ENCODE assay signal across 1 cellular context in genomic region chr1:93617670-93618488, GRCh38.
TF ChIP-seq lines count a peak whose summit lies in the region.

No MANE protein-coding gene starts in this region.

TF ChIP-seq in HepG2, 621 proteins besides CTCF, POLR2A, EP300 and RAD21 (continued from another document and continues in another):
- TF ChIP-seq HBP1 (CRISPR knock-in tag; IDR thresholded peaks at IDR 0.05; ENCODE audit: low read depth) (0 out of 2 replicates have a peak, but pooled peaks have one; percentile 47), GZF1 (CRISPR knock-in tag; IDR thresholded peaks at IDR 0.05) (no peak), SUZ12 (IDR thresholded peaks at IDR 0.05; ENCODE audit: low read depth, low read length) (no peak), THYN1 (CRISPR knock-in tag; IDR thresholded peaks at IDR 0.05; ENCODE audit: borderline replicate concordance, low read depth) (no peak), DMAP1 (CRISPR knock-in tag; IDR thresholded peaks at IDR 0.05) (peak; percentile 83), CENPBD1 (CRISPR knock-in tag; IDR thresholded peaks at IDR 0.05; ENCODE audit: borderline replicate concordance, low read depth) (no peak), MTA1 (CRISPR knock-in tag; IDR thresholded peaks at IDR 0.05; ENCODE audit: borderline replicate concordance) (peak; percentile 79; the same call in 1 of the 2 replicates), GATA4 (IDR thresholded peaks at IDR 0.05; ENCODE audit: borderline replicate concordance, low read depth) (peak; percentile 83; the same call in 1 of the 2 replicates), ZNF558 (CRISPR knock-in tag; IDR thresholded peaks at IDR 0.05; ENCODE audit: borderline replicate concordance) (peak; percentile 74; the same call in 1 of the 2 replicates), CREB1 (IDR thresholded peaks at IDR 0.05) (no peak), CREB1 (CRISPR knock-in tag; IDR thresholded peaks at IDR 0.05) (peak; percentile 57; the same call in 1 of the 2 replicates), SAFB2 (CRISPR knock-in tag; IDR thresholded peaks at IDR 0.05; ENCODE audit: borderline replicate concordance, low read depth) (0 out of 2 replicates have a peak, but pooled peaks have one; percentile 0), TOPORS (CRISPR knock-in tag; IDR thresholded peaks at IDR 0.05) (0 out of 2 replicates have a peak, but pooled peaks have one; percentile 12), ZNF646 (CRISPR knock-in tag; IDR thresholded peaks at IDR 0.05) (peak; percentile 55; the same call in 1 of the 2 replicates), KLF15 (CRISPR knock-in tag; IDR thresholded peaks at IDR 0.05; ENCODE audit: borderline replicate concordance) (no peak), ZXDC (CRISPR knock-in tag; IDR thresholded peaks at IDR 0.05) (no peak), ZNF329 (CRISPR knock-in tag; IDR thresholded peaks at IDR 0.05; ENCODE audit: low read depth) (no peak; the same call in 1 of the 2 replicates), DR1 (CRISPR knock-in tag; IDR thresholded peaks at IDR 0.05) (peak; percentile 78), SOX5 (CRISPR knock-in tag; IDR thresholded peaks at IDR 0.05; ENCODE audit: borderline replicate concordance) (peak; percentile 93), TFDP1 (CRISPR knock-in tag; IDR thresholded peaks at IDR 0.05; ENCODE audit: borderline replicate concordance) (no peak), TAF1 (CRISPR knock-in tag; IDR thresholded peaks at IDR 0.05) (peak; percentile 73; the same call in 1 of the 2 replicates), KDM2A (CRISPR knock-in tag; IDR thresholded peaks at IDR 0.05; ENCODE audit: borderline replicate concordance, low read depth) (peak; percentile 12), ZFP1 (CRISPR knock-in tag; IDR thresholded peaks at IDR 0.05) (no peak), ZNF704 (CRISPR knock-in tag; IDR thresholded peaks at IDR 0.05; ENCODE audit: borderline replicate concordance) (no peak), RXRB (CRISPR knock-in tag; IDR thresholded peaks at IDR 0.05; ENCODE audit: borderline replicate concordance) (peak; percentile 86), ZNF619 (CRISPR knock-in tag; IDR thresholded peaks at IDR 0.05) (no peak), KDM1A (CRISPR knock-in tag; IDR thresholded peaks at IDR 0.05) (peak; percentile 75; the same call in 1 of the 2 replicates), LBX2 (CRISPR knock-in tag; IDR thresholded peaks at IDR 0.05; ENCODE audit: borderline replicate concordance) (no peak), CENPX (CRISPR knock-in tag; IDR thresholded peaks at IDR 0.05) (no peak), NR2C2 (CRISPR knock-in tag; IDR thresholded peaks at IDR 0.05; ENCODE audit: borderline replicate concordance) (peak; percentile 79; the same call in 1 of the 2 replicates), TSC22D2 (CRISPR knock-in tag; IDR thresholded peaks at IDR 0.05; ENCODE audit: borderline replicate concordance) (0 out of 2 replicates have a peak, but pooled peaks have one; percentile 61), ZNF747 (CRISPR knock-in tag; IDR thresholded peaks at IDR 0.05; ENCODE audit: borderline replicate concordance) (no peak), TFE3 (CRISPR knock-in tag; IDR thresholded peaks at IDR 0.05) (no peak; the same call in 1 of the 2 replicates), MLLT10 (CRISPR knock-in tag; IDR thresholded peaks at IDR 0.05) (no peak), ZNF501 (CRISPR knock-in tag; IDR thresholded peaks at IDR 0.05) (peak; percentile 44; the same call in 1 of the 2 replicates), ARNTL (CRISPR knock-in tag; IDR thresholded peaks at IDR 0.05) (peak; percentile 48), POLR2AphosphoS2 (IDR thresholded peaks at IDR 0.05; ENCODE audit: low read depth, low read length) (peak; percentile 50; the same call in 1 of the 2 replicates), ARID5B (CRISPR knock-in tag; IDR thresholded peaks at IDR 0.05) (peak; percentile 91), TFAP4 (IDR thresholded peaks at IDR 0.05; ENCODE audit: borderline replicate concordance, low read depth) (peak; percentile 67; the same call in 1 of the 2 replicates), TP53 (CRISPR knock-in tag; conservative IDR thresholded peaks at IDR 0.05) (0 out of 2 replicates have a peak, but pooled peaks have one; percentile 35)
